Comparison of ENCODE assay signal across 18 cellular contexts in genomic region chr2:1791670-1792069, GRCh38. TPM values are rescaled to one million over a fixed set of nuclear protein-coding genes. Genes with fewer than 3 reads are reported as not detected.
DNase-seq lines count a peak whose midpoint lies in the region; ATAC-seq, FAIRE-seq and TF ChIP-seq lines count a peak whose summit lies in the region.
"Had no signal": no experiment of that assay in that cellular context is flagged by ENCODE, and none has a peak within 500 bp of the region (broad histone marks: within the 10 kb centered on the region; RNA-seq: fewer than 3 reads in every experiment).

No MANE protein-coding gene starts in this region.

- CTCF ChIA-PET in CD8-positive, alpha-beta T cell (lab: Charles Lee) = no interaction called here

- H3K4me3 ChIP-seq in SJCRH30 (peak overlapping the region; percentile 42), keratinocyte (ENCODE audit: control insufficient read depth in 2 of 3, extremely low read depth in 1 of 3, insufficient read depth in 2 of 3, low read depth in 1 of 3, low read length in 3 of 3) (no peak overlapping the region), thoracic aorta (peak overlapping the region; percentile 21)
- no peak overlapping the region for H3K4me3 ChIP-seq in CD8-positive, alpha-beta T cell (ENCODE audit: low read depth, low read length)
- H3K4me3 ChIP-seq: GM12878, mucosa of descending colon, smooth muscle cell, testis had no signal

- H3K4me1 ChIP-seq in SJCRH30 (peaks cover 38% of the 10 kb centered on the region), keratinocyte (ENCODE audit: control insufficient read depth, extremely low read depth, insufficient read depth, low read length) (peaks cover 7% of the 10 kb centered on the region), thoracic aorta (ENCODE audit: control insufficient read depth in 1 of 2, low read depth in 2 of 2) (peaks cover 0 to 5% of the 10 kb centered on the region in 2 donors)
- peaks cover 3% of the 10 kb centered on the region for H3K4me1 ChIP-seq in CD8-positive, alpha-beta T cell (ENCODE audit: insufficient read depth, low read length)

- H3K36me3 ChIP-seq in SJCRH30 (no peaks in the 10 kb centered on the region), keratinocyte (ENCODE audit: control insufficient read depth in 2 of 2, extremely low read depth in 1 of 2, insufficient read depth in 2 of 2, low read length in 2 of 2) (no peaks in the 10 kb centered on the region), thoracic aorta (no peaks in the 10 kb centered on the region)
- H3K36me3 ChIP-seq in CD8-positive, alpha-beta T cell (ENCODE audit: insufficient read depth, low read length) = no peaks in the 10 kb centered on the region

- no peaks in the 10 kb centered on the region for H3K9me1 ChIP-seq in keratinocyte (ENCODE audit: control insufficient read depth, extremely low read depth, insufficient read depth, low read length)

- intact Hi-C loops in CD8-positive, alpha-beta T cell (cut with DNase I, micrococcal nuclease) = no loop called here

- H4K20me1 ChIP-seq in keratinocyte (ENCODE audit: control insufficient read depth, extremely low read depth, insufficient read depth, low read length) = no peaks in the 10 kb centered on the region

- dilution Hi-C loops in keratinocyte (cut with MboI; ENCODE audit: extremely low pct_ligation_motif_present, low sequenced_read_pairs) = no loop called here

- no peak overlapping the region for H2AFZ ChIP-seq in keratinocyte (ENCODE audit: control insufficient read depth, low read length)

- no peak for FAIRE-seq in keratinocyte (lab: Jason Lieb, UNC)
- FAIRE-seq: GM12878 had no signal

- POLR2A ChIA-PET in CD8-positive, alpha-beta T cell (lab: Charles Lee) = no interaction called here

- H3K9ac ChIP-seq in keratinocyte (ENCODE audit: control insufficient read depth, extremely low read depth, insufficient read depth, low read length) = no peak overlapping the region

- H3K9me3 Mint-ChIP-seq in CD8-positive, alpha-beta T cell = no peaks in the 10 kb centered on the region
- H3K9me3 Mint-ChIP-seq: T-helper 2 cell treated with Interferon-gamma antibody and Interleukin-4, amounts not matched to agents 5 μg/mL and 100 μg/mL, for 36 hours had no signal

- H3K27me3 ChIP-seq in SJCRH30 (no peaks in the 10 kb centered on the region), keratinocyte (ENCODE audit: control insufficient read depth, extremely low read depth, insufficient read depth, low read length) (peaks cover 5% of the 10 kb centered on the region), thoracic aorta (replicated peaks; ENCODE audit: insufficient read depth) (no peaks in the 10 kb centered on the region)
- H3K27me3 ChIP-seq in CD8-positive, alpha-beta T cell (ENCODE audit: insufficient read depth, low read length) = no peaks in the 10 kb centered on the region
- H3K27me3 ChIP-seq: testis had no signal

- H3K9me3 ChIP-seq in SJCRH30 (replicated peaks) (no peaks in the 10 kb centered on the region), keratinocyte (ENCODE audit: control insufficient read depth, low read depth, low read length) (no peaks in the 10 kb centered on the region), thoracic aorta (no peaks in the 10 kb centered on the region)
- H3K9me3 ChIP-seq in CD8-positive, alpha-beta T cell (ENCODE audit: low read length) = no peaks in the 10 kb centered on the region
- H3K9me3 ChIP-seq: mucosa of descending colon, testis had no signal

- no peak overlapping the region for H3K27ac Mint-ChIP-seq in CD8-positive, alpha-beta T cell
- H3K27ac Mint-ChIP-seq: CD4-positive, CD25-positive, alpha-beta regulatory T cell had no signal

- no peak overlapping the region for H3K4me3 Mint-ChIP-seq in CD8-positive, alpha-beta T cell
- H3K4me3 Mint-ChIP-seq: CD4-positive, CD25-positive, alpha-beta regulatory T cell; T-helper 2 cell treated with Interferon-gamma antibody and Interleukin-4, amounts not matched to agents 5 μg/mL and 100 μg/mL, for 36 hours had no signal

- no peaks in the 10 kb centered on the region for H3K4me1 Mint-ChIP-seq in CD8-positive, alpha-beta T cell (ENCODE audit: low read depth)
- H3K4me1 Mint-ChIP-seq: CD4-positive, CD25-positive, alpha-beta regulatory T cell had no signal

- DNase-seq in GM04503 (ENCODE audit: low read depth) (peak; percentile 6), SJCRH30 (peak in 1 of 2 experiments; percentile 77), keratinocyte (ENCODE audit: low read depth, low spot score) (no peak), thoracic aorta (ENCODE audit: low spot score) (no peak)
- no peak for DNase-seq in CD8-positive, alpha-beta T cell
- DNase-seq: activated CD4-positive, alpha-beta T cell treated with anti-CD3 and anti-CD28 coated beads for 1 hour; activated gamma-delta T cell treated with Interleukin-2 at 50 U/mL for 16 hours; CD4-positive, CD25-positive, alpha-beta regulatory T cell; NCI-H2029 treated with DMSO at 0.1 percent for 48 hours; NCI-H510A; stimulated activated CD4-positive, alpha-beta T cell treated with anti-CD3 and anti-CD28 coated beads, Interleukin-4, amount 100 ng/mL, for 4 hours; testis had no signal

- ATAC-seq in thoracic aorta (ENCODE audit: insufficient number of reproducible peaks, low FRiP score, low read depth) = no peak
- no peak for ATAC-seq in GM18517 (IDR thresholded peaks at IDR 0.05; ENCODE audit: unreplicated experiment)
- no peak for ATAC-seq in CD8-positive, alpha-beta T cell
- no peak for ATAC-seq in GM21619 (IDR thresholded peaks at IDR 0.05; ENCODE audit: unreplicated experiment)
- ATAC-seq: GM12878, mucosa of descending colon had no signal

- H3K27ac ChIP-seq in SJCRH30 (peak overlapping the region; percentile 95), keratinocyte (ENCODE audit: control insufficient read depth, insufficient read depth, low read length) (no peak overlapping the region), thoracic aorta (no peak overlapping the region)
- H3K27ac ChIP-seq in CD8-positive, alpha-beta T cell (ENCODE audit: low read depth, low read length) = no peak overlapping the region
- H3K27ac ChIP-seq: testis had no signal

- H3K27me3 Mint-ChIP-seq in CD8-positive, alpha-beta T cell (ENCODE audit: low read depth) = peaks cover 9% of the 10 kb centered on the region
- H3K27me3 Mint-ChIP-seq: CD4-positive, CD25-positive, alpha-beta regulatory T cell had no signal

- no peak for TF ChIP-seq CTCF in keratinocyte (optimal IDR thresholded peaks at IDR 0.05 in 1 of 3, IDR thresholded peaks at IDR 0.05 in 1 of 3, conservative IDR thresholded peaks at IDR 0.05 in 1 of 3; ENCODE audit: extremely low read depth in 1 of 3, insufficient read depth in 2 of 3, low read length in 3 of 3)
- no peak for TF ChIP-seq CTCF in thoracic aorta (IDR thresholded peaks at IDR 0.05)
- TF ChIP-seq CTCF in CD8-positive, alpha-beta T cell (IDR thresholded peaks at IDR 0.05) = no peak

- H3K79me2 ChIP-seq in keratinocyte (ENCODE audit: control insufficient read depth, insufficient read depth, low read length) = no peaks in the 10 kb centered on the region

- peak overlapping the region; percentile 44 for H3K4me2 ChIP-seq in keratinocyte (ENCODE audit: control insufficient read depth, extremely low read depth, insufficient read depth, low read depth, low read length)
- H3K4me2 ChIP-seq: smooth muscle cell had no signal

- H3K36me3 Mint-ChIP-seq in CD8-positive, alpha-beta T cell = no peaks in the 10 kb centered on the region
- H3K36me3 Mint-ChIP-seq: CD4-positive, CD25-positive, alpha-beta regulatory T cell had no signal

RNA-seq across cellular contexts. Expression of gene PXDN, which starts 47.4 kb away (rescaled TPM):
- 312 and 322 TPM in 2 replicates for total RNA-seq in SJCRH30 (2014; rRNA removed; shearing (Covaris generic))
- polyA plus RNA-seq in keratinocyte = 28.3 to 87.9 TPM (median 36.7 TPM) in 3 replicates
- 14.0 TPM for polyA plus RNA-seq in keratinocyte (2011; ENCODE audit: low read depth)
- polyA plus RNA-seq in keratinocyte (2011; cell fraction: cytosol; rRNA removed) = 27.1 and 32.4 TPM in 2 replicates
- 126 and 141 TPM in 2 replicates for polyA plus RNA-seq in keratinocyte (2011; cell fraction: nucleus; rRNA removed)
- polyA plus RNA-seq in keratinocyte (2012; ENCODE audit: low replicate concordance) = 7.5 and 94.4 TPM in 2 replicates
- 45.0 to 180 TPM (median 60.7 TPM) in 3 replicates for polyA minus RNA-seq in keratinocyte
- polyA minus RNA-seq in keratinocyte (2011; cell fraction: cytosol; rRNA and poly(A)+ RNA removed) = 67.7 TPM
- 173 and 221 TPM in 2 replicates for polyA minus RNA-seq in keratinocyte (2011; cell fraction: nucleus; rRNA and poly(A)+ RNA removed)
- total RNA-seq in thoracic aorta = 100 to 1,000 TPM in 1 of 2 donors, 10 to 100 TPM in 1; 97.5 to 114 TPM
- total RNA-seq in CD8-positive, alpha-beta T cell = 1 to 10 TPM in 1 of 2 experiments, under 1 TPM in 1; 0.76 to 1.4 TPM
- polyA plus RNA-seq: CD4-positive, CD25-positive, alpha-beta regulatory T cell had no signal

Comparison
In these comparisons a context has a peak if more than half of its experiments do, and no peak if none do; other contexts are left out.
1. H3K4me3 ChIP-seq: peak in SJCRH30 (single experiment) and thoracic aorta (single experiment); none in keratinocyte (0 of 3) and CD8-positive, alpha-beta T cell (single experiment).
2. RNA of gene PXDN, which starts 47.4 kb away (total RNA-seq): 312 to 322 TPM in SJCRH30 and 97.5 to 114 TPM in thoracic aorta; 0.76 to 1.4 TPM in CD8-positive, alpha-beta T cell; every median in the first group is over 10 times any median in the second.